8 cellular contexts compared by ENCODE assay signal in the genomic region with DNA sequence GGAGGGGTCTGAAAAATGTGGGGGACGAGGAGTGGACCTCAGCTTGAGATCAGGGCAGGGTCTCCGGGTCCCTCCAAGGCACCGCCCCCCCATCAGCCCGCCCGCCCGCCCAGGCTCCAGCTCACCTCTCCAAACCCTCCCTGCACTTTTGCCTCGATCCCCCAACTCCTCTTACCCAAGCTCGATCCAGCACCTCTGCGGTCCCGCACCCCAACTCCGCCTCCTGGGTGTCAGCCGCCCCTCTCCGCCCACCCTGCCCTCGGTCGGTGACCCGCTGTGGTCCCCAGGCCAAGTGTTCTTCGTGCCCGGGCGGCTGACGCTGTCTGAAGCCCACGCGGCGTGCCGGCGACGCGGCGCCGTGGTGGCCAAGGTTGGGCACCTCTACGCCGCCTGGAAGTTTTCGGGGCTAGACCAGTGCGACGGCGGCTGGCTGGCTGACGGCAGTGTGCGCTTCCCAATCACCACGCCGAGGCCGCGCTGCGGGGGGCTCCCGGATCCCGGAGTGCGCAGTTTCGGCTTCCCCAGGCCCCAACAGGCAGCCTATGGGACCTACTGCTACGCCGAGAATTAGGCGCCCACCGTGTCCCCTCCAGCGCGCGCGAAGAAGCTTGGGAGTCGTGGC. TPM values are rescaled to one million over a fixed set of nuclear protein-coding genes. Genes with fewer than 3 reads are reported as not detected.
DNase-seq lines count a peak whose midpoint lies in the region; ATAC-seq lines count a peak whose summit lies in the region.

No MANE protein-coding gene starts in this region.

- no peaks in the 10 kb centered on the region for H3K36me3 ChIP-seq in iPS-18a (ENCODE audit: control insufficient read depth, low read depth, low read length)

- H3K27ac ChIP-seq in iPS-18a (ENCODE audit: low read length) = no peak overlapping the region

- H3K27ac Mint-ChIP-seq in activated T-helper 2 cell treated with anti-CD3 and anti-CD28 coated beads, Interferon-gamma antibody, Interleukin-2, Interleukin-4, amounts not matched to agents 10 μg/mL and 5 μg/mL and 100 μg/mL, durations not matched to agents 14 hours and 24 hours and 36 hours = no peak overlapping the region
- H3K27ac Mint-ChIP-seq in stimulated activated naive B cell treated with anti-CD40 and anti-IgM and Interleukin-4, amounts not matched to agents 10 μg/mL and 1 μg/mL and 100 μg/mL, for 72 hours = peak overlapping the region; percentile 77
- no peak overlapping the region for H3K27ac Mint-ChIP-seq in activated CD4-positive, alpha-beta T cell treated with anti-CD3 and anti-CD28 coated beads, Interleukin-2, amount 10 ng/mL, durations not matched to agents 7 days and 5 days

- no peaks in the 10 kb centered on the region for H3K36me3 Mint-ChIP-seq in activated T-helper 2 cell treated with anti-CD3 and anti-CD28 coated beads, Interferon-gamma antibody, Interleukin-2, Interleukin-4, amounts not matched to agents 10 μg/mL and 5 μg/mL and 100 μg/mL, durations not matched to agents 14 hours and 24 hours and 36 hours (ENCODE audit: low read depth)
- no peaks in the 10 kb centered on the region for H3K36me3 Mint-ChIP-seq in stimulated activated naive B cell treated with anti-CD40 and anti-IgM and Interleukin-4, amounts not matched to agents 10 μg/mL and 1 μg/mL and 100 μg/mL, for 72 hours
- H3K36me3 Mint-ChIP-seq in activated CD4-positive, alpha-beta T cell treated with anti-CD3 and anti-CD28 coated beads, Interleukin-2, amount 10 ng/mL, durations not matched to agents 7 days and 5 days (ENCODE audit: low read depth) = no peaks in the 10 kb centered on the region

- H3K4me3 Mint-ChIP-seq in activated T-helper 2 cell treated with anti-CD3 and anti-CD28 coated beads, Interferon-gamma antibody, Interleukin-2, Interleukin-4, amounts not matched to agents 10 μg/mL and 5 μg/mL and 100 μg/mL, durations not matched to agents 14 hours and 24 hours and 36 hours (ENCODE audit: low read depth) = peak overlapping the region; percentile 33
- peak overlapping the region; percentile 69 to 79 for H3K4me3 Mint-ChIP-seq in stimulated activated naive B cell treated with anti-CD40 and anti-IgM and Interleukin-4, amounts not matched to agents 10 μg/mL and 1 μg/mL and 100 μg/mL, for 72 hours
- H3K4me3 Mint-ChIP-seq in activated CD4-positive, alpha-beta T cell treated with anti-CD3 and anti-CD28 coated beads, Interleukin-2, amount 10 ng/mL, durations not matched to agents 7 days and 5 days = no peak overlapping the region

- peaks cover 54% of the 10 kb centered on the region for H3K27me3 Mint-ChIP-seq in activated T-helper 2 cell treated with anti-CD3 and anti-CD28 coated beads, Interferon-gamma antibody, Interleukin-2, Interleukin-4, amounts not matched to agents 10 μg/mL and 5 μg/mL and 100 μg/mL, durations not matched to agents 14 hours and 24 hours and 36 hours (ENCODE audit: low read depth)
- peaks cover 47 to 71% of the 10 kb centered on the region in 2 donors for H3K27me3 Mint-ChIP-seq in stimulated activated naive B cell treated with anti-CD40 and anti-IgM and Interleukin-4, amounts not matched to agents 10 μg/mL and 1 μg/mL and 100 μg/mL, for 72 hours
- H3K27me3 Mint-ChIP-seq in activated CD4-positive, alpha-beta T cell treated with anti-CD3 and anti-CD28 coated beads, Interleukin-2, amount 10 ng/mL, durations not matched to agents 7 days and 5 days = peaks cover 68% of the 10 kb centered on the region

- H3K9me3 ChIP-seq in iPS-18a (ENCODE audit: control insufficient read depth, low read depth, low read length) = no peaks in the 10 kb centered on the region

- H3K9ac ChIP-seq in iPS-18a (ENCODE audit: low read length) = no peak overlapping the region

- H3K27me3 ChIP-seq in iPS-18a (ENCODE audit: control insufficient read depth, insufficient read depth, low read length) = peaks cover 68% of the 10 kb centered on the region

- ATAC-seq in stimulated activated naive B cell treated with anti-CD40 and anti-IgM and Interleukin-4, amounts not matched to agents 10 μg/mL and 1 μg/mL and 100 μg/mL, for 72 hours (replicated peaks) = peak; percentile 10 to 21

- no peaks in the 10 kb centered on the region for H3K9me3 Mint-ChIP-seq in activated T-helper 2 cell treated with anti-CD3 and anti-CD28 coated beads, Interferon-gamma antibody, Interleukin-2, Interleukin-4, amounts not matched to agents 10 μg/mL and 5 μg/mL and 100 μg/mL, durations not matched to agents 14 hours and 24 hours and 36 hours
- no peaks in the 10 kb centered on the region for H3K9me3 Mint-ChIP-seq in stimulated activated naive B cell treated with anti-CD40 and anti-IgM and Interleukin-4, amounts not matched to agents 10 μg/mL and 1 μg/mL and 100 μg/mL, for 72 hours
- no peaks in the 10 kb centered on the region for H3K9me3 Mint-ChIP-seq in activated CD4-positive, alpha-beta T cell treated with anti-CD3 and anti-CD28 coated beads, Interleukin-2, amount 10 ng/mL, durations not matched to agents 7 days and 5 days

- DNase-seq in NCI-H1694 (lab: John Stamatoyannopoulos, UW) (peak; percentile 32), NCI-H1694 treated with DMSO at 0.1 percent for 48 hours (lab: John Stamatoyannopoulos, UW) (no peak), kidney glomerular epithelial cell (lab: John Stamatoyannopoulos, UW) (no peak), NCI-H524 (lab: John Stamatoyannopoulos, UW) (no peak)
- DNase-seq in activated T-helper 2 cell treated with anti-CD3 and anti-CD28 coated beads, Interferon-gamma antibody, Interleukin-2, Interleukin-4, amounts not matched to agents 10 μg/mL and 5 μg/mL and 100 μg/mL, durations not matched to agents 14 hours and 24 hours and 36 hours (ENCODE audit: low spot score) = no peak
- DNase-seq in stimulated activated naive B cell treated with anti-CD40 and anti-IgM and Interleukin-4, amounts not matched to agents 10 μg/mL and 1 μg/mL and 100 μg/mL, for 72 hours = no peak
- no peak for DNase-seq in activated CD4-positive, alpha-beta T cell treated with anti-CD3 and anti-CD28 coated beads, Interleukin-2, amount 10 ng/mL, durations not matched to agents 7 days and 5 days

- H3K4me1 ChIP-seq in iPS-18a (ENCODE audit: control insufficient read depth, low read depth, low read length) = no peaks in the 10 kb centered on the region

- CTCF ChIA-PET in activated CD4-positive, alpha-beta T cell treated with anti-CD3 and anti-CD28 coated beads, Interleukin-2, amount 10 ng/mL, durations not matched to agents 7 days and 5 days (lab: Charles Lee) = interaction anchor here (0.8 to 3.8 kb wide), 25 partner anchors 10 to 254 kb away, joined by 3 to 21 read pairs (median 5); a partner anchor contains a TSS

- peaks cover 8% of the 10 kb centered on the region for H3K4me1 Mint-ChIP-seq in activated T-helper 2 cell treated with anti-CD3 and anti-CD28 coated beads, Interferon-gamma antibody, Interleukin-2, Interleukin-4, amounts not matched to agents 10 μg/mL and 5 μg/mL and 100 μg/mL, durations not matched to agents 14 hours and 24 hours and 36 hours (ENCODE audit: low read depth)
- H3K4me1 Mint-ChIP-seq in stimulated activated naive B cell treated with anti-CD40 and anti-IgM and Interleukin-4, amounts not matched to agents 10 μg/mL and 1 μg/mL and 100 μg/mL, for 72 hours = peaks cover 9 to 34% of the 10 kb centered on the region in 2 donors
- H3K4me1 Mint-ChIP-seq in activated CD4-positive, alpha-beta T cell treated with anti-CD3 and anti-CD28 coated beads, Interleukin-2, amount 10 ng/mL, durations not matched to agents 7 days and 5 days = peaks cover 12% of the 10 kb centered on the region

- intact Hi-C loops in activated T-helper 2 cell treated with anti-CD3 and anti-CD28 coated beads, Interferon-gamma antibody, Interleukin-2, Interleukin-4, amounts not matched to agents 10 μg/mL and 5 μg/mL and 100 μg/mL, durations not matched to agents 14 hours and 24 hours and 36 hours (cut with micrococcal nuclease) = loop anchor here (2.0 to 5.0 kb wide), 2 partner anchors 190 to 238 kb away; no protein-coding TSS in a partner anchor

- peak overlapping the region; percentile 60 for H3K4me3 ChIP-seq in iPS-18a (ENCODE audit: low read length)

- POLR2A ChIA-PET in activated CD4-positive, alpha-beta T cell treated with anti-CD3 and anti-CD28 coated beads, Interleukin-2, amount 10 ng/mL, durations not matched to agents 7 days and 5 days (lab: Charles Lee) = no interaction called here

RNA-seq across cellular contexts. Expression of a gene that starts 5.7 kb away (rescaled TPM):
- not detected in 2 replicates for total RNA-seq in activated T-helper 2 cell treated with anti-CD3 and anti-CD28 coated beads, Interferon-gamma antibody, Interleukin-2, Interleukin-4, amounts not matched to agents 10 μg/mL and 5 μg/mL and 100 μg/mL, durations not matched to agents 14 hours and 24 hours and 36 hours
- total RNA-seq in activated CD4-positive, alpha-beta T cell treated with anti-CD3 and anti-CD28 coated beads, Interleukin-2, amount 10 ng/mL, durations not matched to agents 7 days and 5 days = under 1 TPM in 1 of 2 experiments, not detected in 1; 0.62 TPM

RNA-seq across cellular contexts. Expression of a gene that starts 17.0 kb away (rescaled TPM):
- not detected in 2 replicates for total RNA-seq in activated T-helper 2 cell treated with anti-CD3 and anti-CD28 coated beads, Interferon-gamma antibody, Interleukin-2, Interleukin-4, amounts not matched to agents 10 μg/mL and 5 μg/mL and 100 μg/mL, durations not matched to agents 14 hours and 24 hours and 36 hours
- total RNA-seq in activated CD4-positive, alpha-beta T cell treated with anti-CD3 and anti-CD28 coated beads, Interleukin-2, amount 10 ng/mL, durations not matched to agents 7 days and 5 days = not detected

RNA-seq across cellular contexts. Expression of a gene that starts 23.6 kb away (rescaled TPM):
- 73.7 and 80.4 TPM in 2 replicates for total RNA-seq in activated T-helper 2 cell treated with anti-CD3 and anti-CD28 coated beads, Interferon-gamma antibody, Interleukin-2, Interleukin-4, amounts not matched to agents 10 μg/mL and 5 μg/mL and 100 μg/mL, durations not matched to agents 14 hours and 24 hours and 36 hours
- total RNA-seq in activated CD4-positive, alpha-beta T cell treated with anti-CD3 and anti-CD28 coated beads, Interleukin-2, amount 10 ng/mL, durations not matched to agents 7 days and 5 days = 10 to 100 TPM; 29.9 to 33.4 TPM

RNA-seq across cellular contexts. Expression of a gene that starts 33.3 kb away (rescaled TPM):
- 76.1 and 78.8 TPM in 2 replicates for total RNA-seq in activated T-helper 2 cell treated with anti-CD3 and anti-CD28 coated beads, Interferon-gamma antibody, Interleukin-2, Interleukin-4, amounts not matched to agents 10 μg/mL and 5 μg/mL and 100 μg/mL, durations not matched to agents 14 hours and 24 hours and 36 hours
- total RNA-seq in activated CD4-positive, alpha-beta T cell treated with anti-CD3 and anti-CD28 coated beads, Interleukin-2, amount 10 ng/mL, durations not matched to agents 7 days and 5 days = 10 to 100 TPM; 52.9 to 54.2 TPM

RNA-seq across cellular contexts. Expression of a gene that starts 45.4 kb away (rescaled TPM):
- total RNA-seq in activated T-helper 2 cell treated with anti-CD3 and anti-CD28 coated beads, Interferon-gamma antibody, Interleukin-2, Interleukin-4, amounts not matched to agents 10 μg/mL and 5 μg/mL and 100 μg/mL, durations not matched to agents 14 hours and 24 hours and 36 hours = 3.8 and 4.5 TPM in 2 replicates
- total RNA-seq in activated CD4-positive, alpha-beta T cell treated with anti-CD3 and anti-CD28 coated beads, Interleukin-2, amount 10 ng/mL, durations not matched to agents 7 days and 5 days = 1 to 10 TPM; 2.9 to 4.6 TPM
